In the genomic region with DNA sequence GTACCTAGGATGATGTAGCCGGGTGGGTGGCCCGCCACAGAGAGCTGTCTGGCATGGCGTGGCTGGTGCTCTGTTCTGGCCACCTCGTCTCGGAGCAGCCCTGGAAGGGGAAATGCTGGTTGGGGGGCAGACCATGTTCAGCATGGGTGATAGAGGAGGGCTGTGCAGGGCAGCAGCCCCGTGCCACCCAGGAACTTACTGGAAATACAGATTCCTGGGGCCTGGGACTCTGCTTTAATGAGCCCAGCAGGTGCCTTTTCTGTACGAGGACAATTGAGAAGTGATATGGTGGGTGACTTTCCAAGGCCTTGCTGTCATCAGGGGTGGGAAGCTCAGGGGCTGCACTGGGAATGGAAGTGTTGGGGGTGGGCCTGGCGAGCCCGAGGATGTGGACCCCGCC, we compare ENCODE assay signal across 24 cellular contexts.
"Had no signal": no experiment of that assay in that cellular context is flagged by ENCODE, and none has a peak within 500 bp of the region (broad histone marks: within the 10 kb centered on the region; RNA-seq: fewer than 3 reads in every experiment).

No MANE protein-coding gene starts in this region.

- H3K4me1 Mint-ChIP-seq: brain had no signal

- H3K9me3 Mint-ChIP-seq: activated T-cell treated with anti-CD3 and anti-CD28 coated beads, Interleukin-2, amount 50 U/mL, for 4 hours; brain; T-cell had no signal

- DNase-seq: activated CD4-positive, alpha-beta T cell treated with anti-CD3 and anti-CD28 coated beads for 36 hours; activated CD4-positive, alpha-beta T cell treated with anti-CD3 and anti-CD28 coated beads, Interleukin-2, amount 50 U/mL, for 4 hours; activated CD8-positive, alpha-beta memory T cell treated with anti-CD3 and anti-CD28 coated beads for 24 hours; activated naive CD4-positive, alpha-beta T cell treated with anti-CD3 and anti-CD28 coated beads, Interleukin-2, amount 50 U/mL, for 16 hours; activated T-cell treated with anti-CD3 and anti-CD28 coated beads, Interleukin-2, amount 50 U/mL, for 4 hours; amygdala; KG1; NCI-H1048; NCI-H146; NCI-H187 treated with DMSO at 0.1 percent for 48 hours; NCI-H2081 treated with DMSO at 0.1 percent for 48 hours; NCI-H2171 treated with DMSO at 0.1 percent for 48 hours; NCI-H345; NCI-H510A; NCI-H526 treated with DMSO at 0.1 percent for 48 hours; NCI-H82; RPMI8226; T-cell; WERI-Rb-1 had no signal

- H3K27ac Mint-ChIP-seq: activated CD4-positive, alpha-beta T cell treated with anti-CD3 and anti-CD28 coated beads for 36 hours; T-cell had no signal

- H3K4me3 Mint-ChIP-seq: activated CD4-positive, alpha-beta T cell treated with anti-CD3 and anti-CD28 coated beads for 36 hours; activated T-cell treated with anti-CD3 and anti-CD28 coated beads, Interleukin-2, amount 50 U/mL, for 4 hours; brain; T-cell had no signal

- H3K4me3 ChIP-seq: cardiac muscle cell, SK-N-MC had no signal

- H3K27me3 Mint-ChIP-seq: activated CD4-positive, alpha-beta T cell treated with anti-CD3 and anti-CD28 coated beads for 36 hours; brain; T-cell had no signal

- ATAC-seq: activated CD4-positive, alpha-beta T cell treated with anti-CD3 and anti-CD28 coated beads for 36 hours; activated T-cell treated with anti-CD3 and anti-CD28 coated beads, Interleukin-2, amount 50 U/mL, for 4 hours; Panc1; Right ventricle myocardium inferior; T-cell had no signal

- H3K27ac ChIP-seq: cardiac muscle cell, SK-N-MC, WERI-Rb-1 had no signal
